ENCODE assay signal across 13 cellular contexts in genomic region chr1:24923485-24924113, GRCh38. TPM values are rescaled to one million over a fixed set of nuclear protein-coding genes. Genes with fewer than 3 reads are reported as not detected.
DNase-seq lines count a peak whose midpoint lies in the region; ATAC-seq and TF ChIP-seq lines count a peak whose summit lies in the region.
"Had no signal": no experiment of that assay in that cellular context is flagged by ENCODE, and none has a peak within 500 bp of the region (broad histone marks: within the 10 kb centered on the region; RNA-seq: fewer than 3 reads in every experiment).

No MANE protein-coding gene starts in this region.

- H3K9me3 ChIP-seq in BLaER1 (no peaks in the 10 kb centered on the region), vagina (no peaks in the 10 kb centered on the region)

- H3K36me3 Mint-ChIP-seq in activated naive CD4-positive, alpha-beta T cell treated with anti-CD3 and anti-CD28 coated beads, Interleukin-2, amount 50 U/mL, for 72 hours = peaks cover 48 to 64% of the 10 kb centered on the region in 2 donors

- TF ChIP-seq CTCF in GM13976 (IDR thresholded peaks at IDR 0.05; ENCODE audit: borderline replicate concordance, control extremely low read depth, extremely low read depth, insufficient read depth, missing control alignments) (no peak), vagina (IDR thresholded peaks at IDR 0.05) (no peak)

- H3K4me3 ChIP-seq in BLaER1 = no peak overlapping the region
- H3K4me3 ChIP-seq in vagina = no peak overlapping the region

- no peaks in the 10 kb centered on the region for H3K36me3 ChIP-seq in BLaER1
- no peaks in the 10 kb centered on the region for H3K36me3 ChIP-seq in vagina

- H4K20me1 ChIP-seq in BLaER1 = peaks cover 72% of the 10 kb centered on the region

- H3K9me3 Mint-ChIP-seq in activated naive CD4-positive, alpha-beta T cell treated with anti-CD3 and anti-CD28 coated beads, Interleukin-2, amount 50 U/mL, for 72 hours = no peaks in the 10 kb centered on the region

- H3K4me1 ChIP-seq in BLaER1 (peaks cover 14% of the 10 kb centered on the region), vagina (peaks cover 22% of the 10 kb centered on the region)

- H3K27ac ChIP-seq in BLaER1 (no peak overlapping the region), vagina (no peak overlapping the region)
- H3K27ac ChIP-seq: HL-60 had no signal

- in situ Hi-C loops in GM13976 (cut with MboI; ENCODE audit: low sequenced_read_pairs, unreplicated experiment) = no loop called here

- H3K27me3 ChIP-seq in BLaER1 = peaks cover 71% of the 10 kb centered on the region
- peaks cover 11% of the 10 kb centered on the region for H3K27me3 ChIP-seq in vagina

- ATAC-seq in HG03280 (IDR thresholded peaks at IDR 0.05; ENCODE audit: unreplicated experiment) = peak; percentile 35
- ATAC-seq in activated naive CD4-positive, alpha-beta T cell treated with anti-CD3 and anti-CD28 coated beads, Interleukin-2, amount 50 U/mL, for 72 hours = no peak
- ATAC-seq: PC-3 had no signal

- no peak for TF ChIP-seq POLR2A in vagina (IDR thresholded peaks at IDR 0.05)

- DNase-seq in GM13976 (ENCODE audit: low spot score) = peak; percentile 83
- no peak for DNase-seq in activated naive CD4-positive, alpha-beta T cell treated with anti-CD3 and anti-CD28 coated beads, Interleukin-2, amount 50 U/mL, for 72 hours (ENCODE audit: low spot score in 2 of 2)
- DNase-seq in iPS-NIHi7 (ENCODE audit: extremely low spot score) = no peak
- no peak for DNase-seq in head of caudate nucleus
- DNase-seq in vagina (ENCODE audit: extremely low spot score in 2 of 2) = no peak
- no peak for DNase-seq in SHP77 (lab: John Stamatoyannopoulos, UW)
- DNase-seq: activated gamma-delta T cell, GF-D8, PC-3 had no signal

- no peak overlapping the region for H3K9ac ChIP-seq in BLaER1

- H3K27ac Mint-ChIP-seq in activated naive CD4-positive, alpha-beta T cell treated with anti-CD3 and anti-CD28 coated beads, Interleukin-2, amount 50 U/mL, for 72 hours = peak overlapping the region; percentile 36 to 90

- intact Hi-C loops in head of caudate nucleus (cut with DNase I) = no loop called here
- intact Hi-C loops in vagina (cut with DNase I) = no loop called here

- H3K4me2 ChIP-seq in BLaER1 = peak overlapping the region; percentile 55

RNA-seq across cellular contexts. Expression of gene RUNX3, which starts 6.5 kb away (rescaled TPM):
- total RNA-seq in activated naive CD4-positive, alpha-beta T cell treated with anti-CD3 and anti-CD28 coated beads, Interleukin-2, amount 50 U/mL, for 72 hours = 100 to 1,000 TPM; 119 to 136 TPM
- total RNA-seq in vagina = 4.2 TPM
- total RNA-seq: myocyte had no signal

Comparison
In these comparisons a context has a peak if more than half of its experiments do, and no peak if none do; other contexts are left out.
1. RNA of gene RUNX3, which starts 6.5 kb away (total RNA-seq): 119 to 136 TPM in activated naive CD4-positive, alpha-beta T cell treated with anti-CD3 and anti-CD28 coated beads, Interleukin-2, amount 50 U/mL, for 72 hours; 4.2 TPM in vagina (single experiment); every median in the first group is over 10 times any median in the second.